Comparison of ENCODE assay signal across 8 cellular contexts in genomic region chr18:46097853-46098615, GRCh38. TPM values are rescaled to one million over a fixed set of nuclear protein-coding genes. Genes with fewer than 3 reads are reported as not detected.
A peak's percentile ranks its signal among the peaks of the same experiment; 100 is the strongest.
DNase-seq lines count a peak whose midpoint lies in the region; ATAC-seq and TF ChIP-seq lines count a peak whose summit lies in the region.

ATP5F1A (minus strand) TSS chr18:46098296; CDS start chr18:46098231, 65 bp downstream.

- H3K4me1 ChIP-seq in osteoblast (ENCODE audit: insufficient read depth, low read length) (peaks cover 9% of the 10 kb centered on the region), thoracic aorta (ENCODE audit: control insufficient read depth in 1 of 2, low read depth in 2 of 2) (peaks cover 21 to 31% of the 10 kb centered on the region in 2 donors)

- peak within 1 kb of the TSS; percentile 99 for H3K4me3 Mint-ChIP-seq in activated naive CD4-positive, alpha-beta T cell treated with anti-CD3 and anti-CD28 coated beads, Interleukin-2, amount 10 ng/mL, durations not matched to agents 7 days and 5 days

- H3K27ac ChIP-seq in osteoblast (ENCODE audit: low read depth, low read length) (peak within 1 kb of the TSS; percentile 92), thoracic aorta (peak within 1 kb of the TSS; percentile 73 to 75)

- H3K9me3 ChIP-seq in osteoblast (ENCODE audit: low read depth, low read length) (no peaks in the 10 kb centered on the region), thoracic aorta (no peaks in the 10 kb centered on the region)

- DNase-seq in GF-D8 (lab: John Stamatoyannopoulos, UW), result peak; percentile 70
- DNase-seq in H7, result peak; percentile 88
- peak; percentile 81 for DNase-seq in M059J (ENCODE audit: low read depth)
- DNase-seq in SK-N-DZ (ENCODE audit: low spot score), result peak; percentile 82
- peak; percentile 93 for DNase-seq in activated naive CD4-positive, alpha-beta T cell treated with anti-CD3 and anti-CD28 coated beads, Interleukin-2, amount 10 ng/mL, durations not matched to agents 7 days and 5 days
- no peak for DNase-seq in glomerular endothelial cell (ENCODE audit: extremely low read depth, low read depth, low spot score)
- DNase-seq in osteoblast (ENCODE audit: insufficient read length, low spot score, missing footprints), result peak; percentile 97
- DNase-seq in thoracic aorta (ENCODE audit: low spot score), result peak; percentile 67

- H2AFZ ChIP-seq in osteoblast (ENCODE audit: low read length), result peak within 1 kb of the TSS; percentile 99

- H3K79me2 ChIP-seq in osteoblast (ENCODE audit: insufficient read depth, low read length), result peaks cover 53% of the 10 kb centered on the region

- H3K27me3 Mint-ChIP-seq in activated naive CD4-positive, alpha-beta T cell treated with anti-CD3 and anti-CD28 coated beads, Interleukin-2, amount 10 ng/mL, durations not matched to agents 7 days and 5 days, result no peaks in the 10 kb centered on the region

- peaks cover 35% of the 10 kb centered on the region for H3K4me1 Mint-ChIP-seq in activated naive CD4-positive, alpha-beta T cell treated with anti-CD3 and anti-CD28 coated beads, Interleukin-2, amount 10 ng/mL, durations not matched to agents 7 days and 5 days

- peaks cover 27% of the 10 kb centered on the region for H3K36me3 Mint-ChIP-seq in activated naive CD4-positive, alpha-beta T cell treated with anti-CD3 and anti-CD28 coated beads, Interleukin-2, amount 10 ng/mL, durations not matched to agents 7 days and 5 days

- H3K27ac Mint-ChIP-seq in activated naive CD4-positive, alpha-beta T cell treated with anti-CD3 and anti-CD28 coated beads, Interleukin-2, amount 10 ng/mL, durations not matched to agents 7 days and 5 days, result peak within 1 kb of the TSS; percentile 99

- TF ChIP-seq CTCF in osteoblast (IDR thresholded peaks at IDR 0.05; ENCODE audit: extremely low read depth, low read depth, low read length) (no peak), thoracic aorta (IDR thresholded peaks at IDR 0.05) (no peak)

- no peaks in the 10 kb centered on the region for H3K27me3 ChIP-seq in H7 (ENCODE audit: control insufficient read depth, insufficient read depth, low read length)
- no peaks in the 10 kb centered on the region for H3K27me3 ChIP-seq in osteoblast (ENCODE audit: insufficient read depth, low read length)
- no peaks in the 10 kb centered on the region for H3K27me3 ChIP-seq in thoracic aorta (replicated peaks; ENCODE audit: insufficient read depth)

- ATAC-seq in thoracic aorta (ENCODE audit: insufficient number of reproducible peaks, low FRiP score, low read depth), result peak; percentile 91

- no peaks in the 10 kb centered on the region for H3K9me3 Mint-ChIP-seq in activated naive CD4-positive, alpha-beta T cell treated with anti-CD3 and anti-CD28 coated beads, Interleukin-2, amount 10 ng/mL, durations not matched to agents 7 days and 5 days

- H4K20me1 ChIP-seq in osteoblast (ENCODE audit: insufficient read depth, low read length), result peaks cover 22% of the 10 kb centered on the region

- CTCF ChIA-PET in activated naive CD4-positive, alpha-beta T cell treated with anti-CD3 and anti-CD28 coated beads, Interleukin-2, amount 10 ng/mL, durations not matched to agents 7 days and 5 days (lab: Charles Lee), result interaction anchor here (1.7 kb wide), 1 partner anchor 25 kb away, joined by 9 read pairs; no protein-coding TSS in a partner anchor

- peak within 1 kb of the TSS; percentile 93 for H3K4me2 ChIP-seq in osteoblast (ENCODE audit: insufficient read depth, low read length)

- peaks cover 7% of the 10 kb centered on the region for H3K36me3 ChIP-seq in H7 (replicated peaks; ENCODE audit: control insufficient read depth, insufficient read depth, low read length)
- H3K36me3 ChIP-seq in osteoblast (ENCODE audit: insufficient read depth, low read length), result peaks cover 27% of the 10 kb centered on the region
- peaks cover 9% of the 10 kb centered on the region for H3K36me3 ChIP-seq in thoracic aorta

- peak within 1 kb of the TSS; percentile 74 for H3K4me3 ChIP-seq in H7 (ENCODE audit: insufficient read depth, low read depth, low read length)
- H3K4me3 ChIP-seq in osteoblast (ENCODE audit: insufficient read depth, low read length), result peak within 1 kb of the TSS; percentile 100
- peak within 1 kb of the TSS; percentile 96 for H3K4me3 ChIP-seq in thoracic aorta

RNA-seq across cellular contexts. Expression of gene ATP5F1A, which starts in this region (rescaled TPM):
- total RNA-seq in H7 (2014; rRNA removed; shearing (Covaris generic)), result 979 and 1,013 TPM in 2 replicates
- total RNA-seq in M059J (2014; rRNA removed; shearing (Covaris generic)), result 526 and 639 TPM in 2 replicates
- 787 and 820 TPM in 2 replicates for polyA plus RNA-seq in SK-N-DZ (2014; cell fraction: cytosol; rRNA removed)
- polyA plus RNA-seq in SK-N-DZ (2014; cell fraction: nucleus; rRNA removed), result 336 and 516 TPM in 2 replicates
- total RNA-seq in glomerular endothelial cell, result 306 and 489 TPM in 2 replicates
- 511 and 578 TPM in 2 replicates for total RNA-seq in osteoblast
- total RNA-seq in thoracic aorta, result 100 to 1,000 TPM; 240 to 264 TPM
